Comparison of ENCODE assay signal across 1 cellular context in genomic region chr22:38485783-38486182, GRCh38.
TF ChIP-seq lines count a peak whose summit lies in the region.

No MANE protein-coding gene starts in this region.

TF ChIP-seq in K562, 482 proteins besides CTCF, POLR2A, EP300 and RAD21:
- peak; percentile 90 for TF ChIP-seq PRDM10 (IDR thresholded peaks at IDR 0.05; ENCODE audit: partially characterized antibody)
- TF ChIP-seq SNRNP70 (optimal IDR thresholded peaks at IDR 0.05; ENCODE audit: low read depth, low read length): no peak
